Comparison of ENCODE assay signal across 9 cellular contexts in genomic region chr5:136036991-136037705, GRCh38. TPM values are rescaled to one million over a fixed set of nuclear protein-coding genes. Genes with fewer than 3 reads are reported as not detected.
DNase-seq lines count a peak whose midpoint lies in the region; ATAC-seq and TF ChIP-seq lines count a peak whose summit lies in the region.
"Had no signal": no experiment of that assay in that cellular context is flagged by ENCODE, and none has a peak within 500 bp of the region (broad histone marks: within the 10 kb centered on the region; RNA-seq: fewer than 3 reads in every experiment).

No MANE protein-coding gene starts in this region.

- H3K4me3 ChIP-seq in CD8-positive, alpha-beta T cell (ENCODE audit: low read depth, low read length), result no peak overlapping the region
- H3K4me3 ChIP-seq in SJCRH30 (no peak overlapping the region), colonic mucosa (no peak overlapping the region)
- H3K4me3 ChIP-seq: lung had no signal

- H3K27me3 ChIP-seq in CD8-positive, alpha-beta T cell (ENCODE audit: insufficient read depth, low read length), result no peaks in the 10 kb centered on the region
- H3K27me3 ChIP-seq in SJCRH30 (no peaks in the 10 kb centered on the region), colonic mucosa (no peaks in the 10 kb centered on the region)

- H3K36me3 ChIP-seq in CD8-positive, alpha-beta T cell (ENCODE audit: insufficient read depth, low read length), result no peaks in the 10 kb centered on the region
- H3K36me3 ChIP-seq in SJCRH30 (no peaks in the 10 kb centered on the region), colonic mucosa (no peaks in the 10 kb centered on the region)

- CTCF ChIA-PET in CD8-positive, alpha-beta T cell (lab: Charles Lee), result interaction anchor here (1.1 kb wide), 1 partner anchor 9 kb away, joined by 3 read pairs; no protein-coding TSS in a partner anchor

- H3K4me1 Mint-ChIP-seq in CD8-positive, alpha-beta T cell (ENCODE audit: low read depth), result peaks cover 22% of the 10 kb centered on the region

- H3K4me1 ChIP-seq in CD8-positive, alpha-beta T cell (ENCODE audit: insufficient read depth, low read length), result peaks cover 20% of the 10 kb centered on the region
- H3K4me1 ChIP-seq in SJCRH30 (peaks cover 67% of the 10 kb centered on the region), colonic mucosa (peaks cover 24% of the 10 kb centered on the region)

- peak overlapping the region; percentile 13 for H3K27ac ChIP-seq in CD8-positive, alpha-beta T cell (ENCODE audit: low read depth, low read length)
- H3K27ac ChIP-seq in SJCRH30 (peak overlapping the region; percentile 73), colonic mucosa (peak overlapping the region; percentile 48)

- no peaks in the 10 kb centered on the region for H3K27me3 Mint-ChIP-seq in CD8-positive, alpha-beta T cell (ENCODE audit: low read depth)

- H3K27ac Mint-ChIP-seq in CD8-positive, alpha-beta T cell, result peak overlapping the region; percentile 86

- no peaks in the 10 kb centered on the region for H3K9me3 Mint-ChIP-seq in CD8-positive, alpha-beta T cell

- peak in 3 of 7 experiments; percentile 14 to 53 (median 33) for DNase-seq in CD8-positive, alpha-beta T cell
- DNase-seq in HT1080 (ENCODE audit: low read depth), result peak; percentile 100
- DNase-seq in SJCRH30, result peak; percentile 68 to 82
- DNase-seq in colonic mucosa, result peak; percentile 56
- DNase-seq in posterior vena cava (ENCODE audit: low spot score), result peak; percentile 22
- no peak for DNase-seq in cerebellum (ENCODE audit: low spot score)

- TF ChIP-seq CTCF in CD8-positive, alpha-beta T cell (IDR thresholded peaks at IDR 0.05), result no peak
- TF ChIP-seq CTCF in colonic mucosa (IDR thresholded peaks at IDR 0.05), result no peak

- ATAC-seq in CD8-positive, alpha-beta T cell, result peak; percentile 76
- ATAC-seq in GM19372 (IDR thresholded peaks at IDR 0.05; ENCODE audit: low read depth, unreplicated experiment) (peak; percentile 45), HG02970 (IDR thresholded peaks at IDR 0.05; ENCODE audit: low FRiP score, unreplicated experiment) (no peak)

- peak overlapping the region; percentile 6 for H3K4me3 Mint-ChIP-seq in CD8-positive, alpha-beta T cell

- no peaks in the 10 kb centered on the region for H3K9me3 ChIP-seq in CD8-positive, alpha-beta T cell (ENCODE audit: low read length)
- 0 out of 2 replicates have a peak, but pooled peaks cover 3% of the 10 kb centered on the region for H3K9me3 ChIP-seq in SJCRH30 (replicated peaks)
- no peaks in the 10 kb centered on the region for H3K9me3 ChIP-seq in colonic mucosa

- intact Hi-C loops in CD8-positive, alpha-beta T cell (cut with DNase I, micrococcal nuclease), result no loop called here
- intact Hi-C loops in colonic mucosa (cut with DNase I) (no loop called here), posterior vena cava (cut with DNase I) (no loop called here)

- H3K36me3 Mint-ChIP-seq in CD8-positive, alpha-beta T cell, result no peaks in the 10 kb centered on the region

- POLR2A ChIA-PET in CD8-positive, alpha-beta T cell (lab: Charles Lee), result interaction anchor here (1.0 to 1.4 kb wide), 4 partner anchors 11 to 157 kb away, joined by 3 to 4 read pairs (median 4); partner anchors contain the start of gene SMAD5

- peak overlapping the region in 1 of 2 donors; percentile 35 for H3K9ac ChIP-seq in colonic mucosa (ENCODE audit: low read depth in 2 of 2, low read length in 2 of 2)

RNA-seq across cellular contexts. Expression of gene TGFBI, which starts 8.4 kb away (rescaled TPM):
- 1 to 10 TPM; 1.8 TPM for total RNA-seq in CD8-positive, alpha-beta T cell
- total RNA-seq in HT1080 (2014; rRNA removed; shearing (Covaris generic)), result 34.9 and 56.4 TPM in 2 replicates
- 170 and 171 TPM in 2 replicates for polyA plus RNA-seq in HT1080 (2015; cell fraction: cytosol; rRNA removed)
- polyA plus RNA-seq in HT1080 (2015; cell fraction: nucleus; rRNA removed), result 147 and 174 TPM in 2 replicates
- total RNA-seq in SJCRH30 (2014; rRNA removed; shearing (Covaris generic)), result 4.8 TPM in 2 replicates
- total RNA-seq in colonic mucosa (10 to 100 TPM; 47.5 to 63.3 TPM), posterior vena cava (100 to 1,000 TPM; 173 to 286 TPM), cerebellum (23.3 TPM)

Comparison
In these comparisons a context has a peak if more than half of its experiments do, and no peak if none do; other contexts are left out.
1. H3K27ac ChIP-seq: peak in every context shown above with its lines; median percentile 73 in SJCRH30; 48 in colonic mucosa; 13 in CD8-positive, alpha-beta T cell.